In the genomic region with DNA sequence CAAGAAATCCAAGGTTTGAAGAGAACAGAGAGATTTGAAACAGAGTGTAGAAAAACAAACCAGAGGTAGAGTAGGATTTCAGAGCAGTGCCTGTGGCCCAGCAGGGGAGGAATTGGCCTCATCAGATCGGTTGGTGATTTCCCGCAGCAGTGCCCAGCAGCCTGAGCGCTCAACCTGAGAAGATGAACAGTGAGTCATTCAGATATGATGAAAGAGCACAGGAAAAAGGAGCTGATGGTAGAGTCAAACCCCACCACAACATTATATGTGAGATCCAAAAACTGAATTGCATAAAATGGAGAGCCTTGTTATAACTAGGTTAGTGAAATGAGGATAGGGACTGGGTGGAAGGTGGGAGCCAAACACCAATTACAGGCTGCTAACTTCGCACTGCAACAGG, we compare ENCODE assay signal across 9 cellular contexts.
DNase-seq lines count a peak whose midpoint lies in the region; ATAC-seq lines count a peak whose summit lies in the region.
"Had no signal": no experiment of that assay in that cellular context is flagged by ENCODE, and none has a peak within 500 bp of the region (broad histone marks: within the 10 kb centered on the region; RNA-seq: fewer than 3 reads in every experiment).

No MANE protein-coding gene starts in this region.

- H3K14ac ChIP-seq in mesenchymal stem cell (ENCODE audit: low read length in 2 of 2): no peak overlapping the region

- H3K4me2 ChIP-seq in mesenchymal stem cell (ENCODE audit: low read length, poor library complexity, severe bottlenecking): no peak overlapping the region

- H4K8ac ChIP-seq in mesenchymal stem cell (ENCODE audit: low read length): no peak overlapping the region

- no peak overlapping the region for H3K9ac ChIP-seq in mesenchymal stem cell (ENCODE audit: low read length)

- H3K4me1 ChIP-seq in mesenchymal stem cell (ENCODE audit: control insufficient read depth, insufficient read depth, low read depth, low read length) (no peaks in the 10 kb centered on the region), SJCRH30 (peaks cover 12% of the 10 kb centered on the region)

- no peak overlapping the region for H3K18ac ChIP-seq in mesenchymal stem cell (ENCODE audit: low read depth in 1 of 2, low read length in 2 of 2)

- H4K91ac ChIP-seq in mesenchymal stem cell (ENCODE audit: low read length): no peak overlapping the region

- no peak overlapping the region for H3K4me3 Mint-ChIP-seq in activated CD4-positive, alpha-beta memory T cell treated with anti-CD3 and anti-CD28 coated beads for 36 hours

- no peak overlapping the region for H3K23ac ChIP-seq in mesenchymal stem cell (ENCODE audit: low read length in 2 of 2)

- peak overlapping the region in 1 of 2 experiments; percentile 29 for H2BK12ac ChIP-seq in mesenchymal stem cell (ENCODE audit: low read length in 2 of 2)

- WGBS in mesenchymal stem cell: 88% methylated on average over 2 of the region's 4 CpGs

- no peaks in the 10 kb centered on the region for H3K36me3 ChIP-seq in mesenchymal stem cell (ENCODE audit: control insufficient read depth in 1 of 2, insufficient read depth in 2 of 2, low read depth in 1 of 2, low read length in 2 of 2)
- no peaks in the 10 kb centered on the region for H3K36me3 ChIP-seq in SJCRH30

- no peak overlapping the region for H2AFZ ChIP-seq in mesenchymal stem cell (ENCODE audit: low read depth, low read length)

- no peaks in the 10 kb centered on the region for H3K79me1 ChIP-seq in mesenchymal stem cell (replicated peaks; ENCODE audit: low read length, poor library complexity, severe bottlenecking)

- ATAC-seq in HG02884 (IDR thresholded peaks at IDR 0.05; ENCODE audit: unreplicated experiment) (peak; percentile 56), left ventricle myocardium superior (no peak)

- H3K27me3 ChIP-seq in mesenchymal stem cell (ENCODE audit: control insufficient read depth in 1 of 2, insufficient read depth in 1 of 2, low read length in 2 of 2): no peaks in the 10 kb centered on the region
- H3K27me3 ChIP-seq in SJCRH30: no peaks in the 10 kb centered on the region

- intact Hi-C loops in activated CD4-positive, alpha-beta memory T cell treated with anti-CD3 and anti-CD28 coated beads for 36 hours (cut with micrococcal nuclease): loop anchor here (1.0 to 5.0 kb wide), 7 partner anchors 30 to 1217 kb away; no protein-coding TSS in a partner anchor
- intact Hi-C loops in left ventricle myocardium superior (cut with micrococcal nuclease): loop anchor here (5.0 kb wide), 1 partner anchor 177 kb away; no protein-coding TSS in a partner anchor

- POLR2A ChIA-PET in activated CD4-positive, alpha-beta memory T cell treated with anti-CD3 and anti-CD28 coated beads for 36 hours (lab: Charles Lee): interaction anchor here (1.2 to 2.3 kb wide), 4 partner anchors 30 to 184 kb away, joined by 3 to 11 read pairs (median 6); no protein-coding TSS in a partner anchor

- H3K27ac ChIP-seq in mesenchymal stem cell (ENCODE audit: low read length, poor library complexity, severe bottlenecking) (no peak overlapping the region), SJCRH30 (no peak overlapping the region)

- H3K27me3 Mint-ChIP-seq in activated CD4-positive, alpha-beta memory T cell treated with anti-CD3 and anti-CD28 coated beads for 36 hours: no peaks in the 10 kb centered on the region

- H2BK120ac ChIP-seq in mesenchymal stem cell (ENCODE audit: low read depth, low read length): no peak overlapping the region

- H3K9me3 Mint-ChIP-seq in activated CD4-positive, alpha-beta memory T cell treated with anti-CD3 and anti-CD28 coated beads for 36 hours: no peaks in the 10 kb centered on the region

- H2AK5ac ChIP-seq in mesenchymal stem cell (ENCODE audit: low read length, severe bottlenecking): no peak overlapping the region

- no peak overlapping the region for H2BK5ac ChIP-seq in mesenchymal stem cell (ENCODE audit: low read depth, low read length, poor library complexity, severe bottlenecking)

- no peak overlapping the region for H2BK15ac ChIP-seq in mesenchymal stem cell (ENCODE audit: low read depth, poor library complexity, severe bottlenecking)

- no peaks in the 10 kb centered on the region for H3K36me3 Mint-ChIP-seq in activated CD4-positive, alpha-beta memory T cell treated with anti-CD3 and anti-CD28 coated beads for 36 hours

- H3K9me3 ChIP-seq in mesenchymal stem cell (ENCODE audit: control insufficient read depth, low read length) (no peaks in the 10 kb centered on the region), SJCRH30 (replicated peaks) (no peaks in the 10 kb centered on the region)

- H3K27ac Mint-ChIP-seq in activated CD4-positive, alpha-beta memory T cell treated with anti-CD3 and anti-CD28 coated beads for 36 hours: no peak overlapping the region

- CTCF ChIA-PET in activated CD4-positive, alpha-beta memory T cell treated with anti-CD3 and anti-CD28 coated beads for 36 hours (lab: Charles Lee): interaction anchor here (1.0 to 6.2 kb wide), 5 partner anchors 161 to 214 kb away, joined by 3 to 83 read pairs (median 4); no protein-coding TSS in a partner anchor

- peak; percentile 41 for DNase-seq in EL
- DNase-seq in activated CD4-positive, alpha-beta memory T cell treated with anti-CD3 and anti-CD28 coated beads for 36 hours: peak; percentile 85
- peak; percentile 24 for DNase-seq in mesenchymal stem cell
- DNase-seq in NCI-H1048 (lab: John Stamatoyannopoulos, UW): no peak
- no peak for DNase-seq in SJCRH30
- DNase-seq in left ventricle myocardium superior: no peak
- no peak for DNase-seq in NCI-H2227 (lab: John Stamatoyannopoulos, UW; ENCODE audit: unreplicated experiment)
- DNase-seq: hypothalamus had no signal

- no peak overlapping the region for H3K4me3 ChIP-seq in mesenchymal stem cell (ENCODE audit: insufficient read depth in 1 of 2, low read depth in 1 of 2, low read length in 2 of 2)
- no peak overlapping the region for H3K4me3 ChIP-seq in SJCRH30

- H3K4ac ChIP-seq in mesenchymal stem cell (ENCODE audit: low read depth in 1 of 2, low read length in 2 of 2): no peak overlapping the region

- H3K4me1 Mint-ChIP-seq in activated CD4-positive, alpha-beta memory T cell treated with anti-CD3 and anti-CD28 coated beads for 36 hours (ENCODE audit: low read depth): peaks cover 3% of the 10 kb centered on the region

Comparison
In these comparisons a context has a peak if more than half of its experiments do, and no peak if none do; other contexts are left out.
1. DNase-seq: peak in EL (single experiment), activated CD4-positive, alpha-beta memory T cell treated with anti-CD3 and anti-CD28 coated beads for 36 hours (single experiment) and mesenchymal stem cell (single experiment); none in NCI-H1048 (single experiment), SJCRH30 (0 of 2), left ventricle myocardium superior (single experiment) and NCI-H2227 (single experiment).